Comparison of ENCODE assay signal across 20 cellular contexts in the genomic region with DNA sequence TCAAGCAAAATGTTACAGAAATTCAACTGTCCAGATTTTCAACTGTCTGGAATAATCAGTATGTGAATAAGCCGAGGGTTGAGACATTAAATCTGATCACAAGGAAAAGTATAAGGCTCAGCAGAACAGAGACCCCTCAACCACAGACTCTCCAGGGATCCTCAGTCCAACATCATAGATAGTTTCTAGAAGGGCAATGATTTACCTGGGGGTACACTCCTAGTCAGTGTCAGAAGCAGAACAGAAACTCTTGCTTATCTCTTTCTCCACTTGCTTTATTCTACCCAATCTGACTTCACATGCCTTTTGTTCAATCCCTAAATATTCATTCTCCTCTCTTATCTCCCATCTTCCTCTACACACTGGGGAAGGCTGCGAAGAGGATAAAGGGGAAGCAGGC. TPM values are rescaled to one million over a fixed set of nuclear protein-coding genes. Genes with fewer than 3 reads are reported as not detected.
DNase-seq lines count a peak whose midpoint lies in the region; ATAC-seq and FAIRE-seq lines count a peak whose summit lies in the region.
"Had no signal": no experiment of that assay in that cellular context is flagged by ENCODE, and none has a peak within 500 bp of the region (broad histone marks: within the 10 kb centered on the region; RNA-seq: fewer than 3 reads in every experiment).

No MANE protein-coding gene starts in this region.

- ATAC-seq in GM19397 (IDR thresholded peaks at IDR 0.05; ENCODE audit: unreplicated experiment) (peak; percentile 68), HG02759 (IDR thresholded peaks at IDR 0.05; ENCODE audit: unreplicated experiment) (peak; percentile 69), HG03432 (IDR thresholded peaks at IDR 0.05; ENCODE audit: unreplicated experiment) (peak; percentile 60)
- ATAC-seq: CD8-positive, alpha-beta T cell; esophagus mucosa; Right ventricle myocardium inferior had no signal

- FAIRE-seq in GM18507 (lab: Jason Lieb, UNC): peak; percentile 57

- DNase-seq in GM18507 (ENCODE audit: extremely low spot score, insufficient read length, low read depth) (no peak), GM19238 (ENCODE audit: insufficient read length, low spot score) (no peak), medulla oblongata (ENCODE audit: extremely low spot score) (no peak), NCI-H1436 treated with DMSO at 0.1 percent for 48 hours (lab: John Stamatoyannopoulos, UW) (no peak), SK-N-DZ (ENCODE audit: low spot score) (no peak)
- DNase-seq: ACHN; CD8-positive, alpha-beta T cell; DMS79; HFFc6; left ventricle myocardium inferior; MM.1S; NCI-H187; NCI-H226; occipital lobe; stimulated activated CD4-positive, alpha-beta T cell treated with anti-CD3 and anti-CD28 coated beads, Interleukin-15, amount 100 ng/mL, for 24 hours had no signal

RNA-seq across cellular contexts. Expression of a gene that starts 36.4 kb away (rescaled TPM):
- polyA plus RNA-seq in SK-N-DZ (2014; cell fraction: cytosol; rRNA removed): not detected in 2 replicates
- polyA plus RNA-seq in SK-N-DZ (2014; cell fraction: nucleus; rRNA removed): not detected in 2 replicates
